In the genomic region with DNA sequence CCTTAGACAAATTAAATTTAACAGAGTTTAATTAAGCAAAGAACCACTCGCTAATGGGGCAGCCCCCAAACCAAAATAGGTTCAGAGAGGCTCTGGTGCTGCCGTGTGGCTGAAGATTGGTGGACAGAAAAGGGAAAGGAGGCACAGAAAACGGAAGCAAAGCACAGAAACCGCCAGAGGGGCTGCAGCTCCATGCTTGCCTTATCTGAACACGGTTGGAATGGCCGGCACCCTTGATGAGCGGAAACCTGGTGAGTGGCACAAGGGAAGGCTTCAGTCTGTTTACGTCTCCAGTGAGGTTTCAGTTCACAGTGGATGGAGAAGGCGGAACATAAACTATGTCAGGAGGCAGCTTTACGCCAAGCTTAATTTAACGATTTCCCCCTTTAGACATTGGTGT, we compare ENCODE assay signal across 22 cellular contexts. TPM values are rescaled to one million over a fixed set of nuclear protein-coding genes. Genes with fewer than 3 reads are reported as not detected.
A peak's percentile ranks its signal among the peaks of the same experiment; 100 is the strongest.
DNase-seq lines count a peak whose midpoint lies in the region; ATAC-seq and TF ChIP-seq lines count a peak whose summit lies in the region.
"Had no signal": no experiment of that assay in that cellular context is flagged by ENCODE, and none has a peak within 500 bp of the region (broad histone marks: within the 10 kb centered on the region; RNA-seq: fewer than 3 reads in every experiment).

No MANE protein-coding gene starts in this region.

- no peak for TF ChIP-seq EP300 in transverse colon (IDR thresholded peaks at IDR 0.05; ENCODE audit: low read depth)

- H3K4me3 Mint-ChIP-seq in natural killer cell treated with Interleukin-12 subunit alpha and Interleukin-12 subunit beta and Interleukin-15 and Interleukin-18, amount 100 ng/mL, for 72 hours = peak overlapping the region; percentile 28
- H3K4me3 Mint-ChIP-seq in natural killer cell (no peak overlapping the region), progenitor cell of endocrine pancreas (ENCODE audit: low read depth) (no peak overlapping the region)
- H3K4me3 Mint-ChIP-seq: activated CD4-positive, alpha-beta T cell treated with anti-CD3 and anti-CD28 coated beads for 36 hours; CD4-positive, alpha-beta T cell had no signal

- in situ Hi-C loops in transverse colon (cut with MboI; ENCODE audit: low pct_ligation_motif_present in 1 of 4, low pct_unique_long_range_greater_than_20kb in 1 of 4, low sequenced_read_pairs in 3 of 4) = no loop called here

- intact Hi-C loops in natural killer cell (cut with micrococcal nuclease) (no loop called here), transverse colon (cut with DNase I; ENCODE audit: low total_unique reads) (loop anchor here (10.0 kb wide), 1 partner anchor 48 kb away; a partner anchor contains a TSS)

- no peak for ATAC-seq in natural killer cell treated with Interleukin-12 subunit alpha and Interleukin-12 subunit beta and Interleukin-15 and Interleukin-18, amount 100 ng/mL, for 72 hours
- ATAC-seq in natural killer cell = no peak
- ATAC-seq in RWPE2 (ENCODE audit: low read depth) = no peak
- ATAC-seq: A549; activated CD4-positive, alpha-beta T cell treated with anti-CD3 and anti-CD28 coated beads for 36 hours; mucosa of descending colon had no signal

- H3K27ac ChIP-seq in RWPE2 (ENCODE audit: poor library complexity, severe bottlenecking) (no peak overlapping the region), transverse colon (no peak overlapping the region)
- H3K27ac ChIP-seq: A549, ovary, upper lobe of left lung had no signal

- H3K9me3 ChIP-seq in RWPE2 (ENCODE audit: severe bottlenecking) (no peaks in the 10 kb centered on the region), mononuclear cell (ENCODE audit: low read depth, low read length) (no peaks in the 10 kb centered on the region), transverse colon (no peaks in the 10 kb centered on the region)
- H3K9me3 ChIP-seq: A549, mucosa of descending colon, ovary, upper lobe of left lung had no signal

- H3K27me3 ChIP-seq in RWPE2 (ENCODE audit: insufficient read depth, poor library complexity, severe bottlenecking) = no peaks in the 10 kb centered on the region
- H3K27me3 ChIP-seq in mononuclear cell (ENCODE audit: insufficient read depth, low read length) = no peaks in the 10 kb centered on the region
- peaks cover 7% of the 10 kb centered on the region for H3K27me3 ChIP-seq in transverse colon
- H3K27me3 ChIP-seq: ovary, upper lobe of left lung had no signal

- no peaks in the 10 kb centered on the region for H3K36me3 Mint-ChIP-seq in natural killer cell treated with Interleukin-12 subunit alpha and Interleukin-12 subunit beta and Interleukin-15 and Interleukin-18, amount 100 ng/mL, for 72 hours
- H3K36me3 Mint-ChIP-seq in natural killer cell (no peaks in the 10 kb centered on the region), progenitor cell of endocrine pancreas (ENCODE audit: insufficient read depth) (no peaks in the 10 kb centered on the region)

- no peak overlapping the region for H3K27ac Mint-ChIP-seq in natural killer cell treated with Interleukin-12 subunit alpha and Interleukin-12 subunit beta and Interleukin-15 and Interleukin-18, amount 100 ng/mL, for 72 hours
- H3K27ac Mint-ChIP-seq in natural killer cell (no peak overlapping the region), progenitor cell of endocrine pancreas (no peak overlapping the region)
- H3K27ac Mint-ChIP-seq: activated CD4-positive, alpha-beta T cell treated with anti-CD3 and anti-CD28 coated beads for 36 hours; CD4-positive, alpha-beta T cell had no signal

- H3K4me3 ChIP-seq in RWPE2 (ENCODE audit: severe bottlenecking) = no peak overlapping the region
- H3K4me3 ChIP-seq in mononuclear cell (ENCODE audit: low read length) = peak overlapping the region; percentile 22
- H3K4me3 ChIP-seq in foreskin fibroblast (ENCODE audit: low read depth in 1 of 2, low read length in 2 of 2) = no peak overlapping the region
- no peak overlapping the region for H3K4me3 ChIP-seq in transverse colon
- H3K4me3 ChIP-seq: A549, mucosa of descending colon, ovary, smooth muscle cell had no signal

- H3K9me3 Mint-ChIP-seq in natural killer cell treated with Interleukin-12 subunit alpha and Interleukin-12 subunit beta and Interleukin-15 and Interleukin-18, amount 100 ng/mL, for 72 hours = peaks cover 3% of the 10 kb centered on the region
- peaks cover 0 to 8% of the 10 kb centered on the region in 2 donors for H3K9me3 Mint-ChIP-seq in natural killer cell
- H3K9me3 Mint-ChIP-seq in progenitor cell of endocrine pancreas (ENCODE audit: low read depth) = peaks cover 5% of the 10 kb centered on the region
- H3K9me3 Mint-ChIP-seq: CD4-positive, alpha-beta T cell had no signal

- peaks cover 15 to 19% of the 10 kb centered on the region in 2 donors for H3K4me1 Mint-ChIP-seq in natural killer cell treated with Interleukin-12 subunit alpha and Interleukin-12 subunit beta and Interleukin-15 and Interleukin-18, amount 100 ng/mL, for 72 hours (ENCODE audit: low read depth in 2 of 2)
- peaks cover 4 to 20% of the 10 kb centered on the region in 2 donors for H3K4me1 Mint-ChIP-seq in natural killer cell
- H3K4me1 Mint-ChIP-seq in progenitor cell of endocrine pancreas (ENCODE audit: low read depth) = peaks cover 13% of the 10 kb centered on the region

- H3K4me1 ChIP-seq in RWPE2 (ENCODE audit: insufficient read depth, poor library complexity, severe bottlenecking) (no peaks in the 10 kb centered on the region), mononuclear cell (ENCODE audit: insufficient read depth, low read length) (peaks cover 16% of the 10 kb centered on the region), transverse colon (no peaks in the 10 kb centered on the region)
- H3K4me1 ChIP-seq: A549, upper lobe of left lung had no signal

- DNase-seq in natural killer cell treated with Interleukin-12 subunit alpha and Interleukin-12 subunit beta and Interleukin-15 and Interleukin-18, amount 100 ng/mL, for 72 hours (ENCODE audit: low spot score) = no peak
- DNase-seq in natural killer cell (no peak), RWPE2 (ENCODE audit: low spot score) (peak; percentile 22), foreskin fibroblast (no peak), NCI-H1417 treated with DMSO at 0.1 percent for 48 hours (lab: John Stamatoyannopoulos, UW) (no peak), transverse colon (no peak), progenitor cell of endocrine pancreas (ENCODE audit: low spot score, unreplicated experiment) (no peak)
- DNase-seq: activated CD4-positive, alpha-beta T cell treated with anti-CD3 and anti-CD28 coated beads for 36 hours; activated CD8-positive, alpha-beta memory T cell treated with anti-CD3 and anti-CD28 coated beads, Interleukin-2, amount 50 U/mL, for 4 hours; activated gamma-delta T cell treated with Interleukin-2 at 50 U/mL for 16 hours; CD4-positive, alpha-beta T cell; cerebellar nuclear complex; DMS79; KG1; mucosa of descending colon; NCI-H1092 treated with DMSO at 0.1 percent for 48 hours; NCI-H69; upper lobe of left lung had no signal

- WGBS in transverse colon (ENCODE audit: low coverage in 1 of 2), 2 donors = 68 to 70% methylated on average over 8 to 11 of the region's 11 CpGs

- no peak for TF ChIP-seq POLR2A in transverse colon (IDR thresholded peaks at IDR 0.05)

- peaks cover 8 to 16% of the 10 kb centered on the region in 2 donors for H3K27me3 Mint-ChIP-seq in natural killer cell treated with Interleukin-12 subunit alpha and Interleukin-12 subunit beta and Interleukin-15 and Interleukin-18, amount 100 ng/mL, for 72 hours
- peaks cover 11 to 23% of the 10 kb centered on the region in 2 donors for H3K27me3 Mint-ChIP-seq in natural killer cell (ENCODE audit: low read depth in 2 of 2)
- H3K27me3 Mint-ChIP-seq in progenitor cell of endocrine pancreas = peaks cover 23% of the 10 kb centered on the region

- TF ChIP-seq CTCF in natural killer cell (IDR thresholded peaks at IDR 0.05) (no peak), RWPE2 (IDR thresholded peaks at IDR 0.05; ENCODE audit: poor library complexity, severe bottlenecking) (no peak), foreskin fibroblast (IDR thresholded peaks at IDR 0.05; ENCODE audit: low read depth, low read length) (no peak), transverse colon (IDR thresholded peaks at IDR 0.05) (no peak), progenitor cell of endocrine pancreas (IDR thresholded peaks at IDR 0.05; ENCODE audit: unreplicated experiment) (no peak)

- H3K36me3 ChIP-seq in RWPE2 (ENCODE audit: low read depth) (no peaks in the 10 kb centered on the region), transverse colon (no peaks in the 10 kb centered on the region)
- H3K36me3 ChIP-seq: ovary, upper lobe of left lung had no signal

RNA-seq across cellular contexts. Expression of a gene that starts 5.2 kb away (rescaled TPM):
- not detected for total RNA-seq in natural killer cell treated with Interleukin-12 subunit alpha and Interleukin-12 subunit beta and Interleukin-15 and Interleukin-18, amount 100 ng/mL, for 72 hours
- total RNA-seq in natural killer cell = under 1 TPM in 2 of 3 donors, not detected in 1; 0.14 to 0.32 TPM
- total RNA-seq in mononuclear cell = not detected
- not detected for total RNA-seq in transverse colon
- total RNA-seq in progenitor cell of endocrine pancreas = not detected in 2 replicates
- total RNA-seq: CD4-positive, alpha-beta T cell; mucosa of descending colon; ovary; smooth muscle cell; upper lobe of left lung had no signal

RNA-seq across cellular contexts. Expression of a gene that starts 22.6 kb away (rescaled TPM):
- total RNA-seq in natural killer cell treated with Interleukin-12 subunit alpha and Interleukin-12 subunit beta and Interleukin-15 and Interleukin-18, amount 100 ng/mL, for 72 hours = under 1 TPM in 1 of 2 donors, not detected in 1; 0.33 TPM
- total RNA-seq in natural killer cell (10 to 100 TPM; 15.8 to 27.9 (median 26.2) TPM), mononuclear cell (5.1 TPM), transverse colon (1 to 10 TPM in 2 of 4 donors, not detected in 2; 1.9 to 3.3 TPM), progenitor cell of endocrine pancreas (0.38 TPM in 1 of 2 replicates, not detected in the other)

RNA-seq across cellular contexts. Expression of a gene that starts 44.0 kb away (rescaled TPM):
- total RNA-seq in natural killer cell treated with Interleukin-12 subunit alpha and Interleukin-12 subunit beta and Interleukin-15 and Interleukin-18, amount 100 ng/mL, for 72 hours = 100 to 1,000 TPM; 240 to 358 TPM
- total RNA-seq in natural killer cell (100 to 1,000 TPM; 487 to 595 (median 536) TPM), mononuclear cell (357 TPM), transverse colon (10 to 100 TPM; 12.3 to 69.6 (median 23.2) TPM), progenitor cell of endocrine pancreas (not detected in 2 replicates)

RNA-seq across cellular contexts. Expression of a gene that starts 50.2 kb away (rescaled TPM):
- total RNA-seq in natural killer cell treated with Interleukin-12 subunit alpha and Interleukin-12 subunit beta and Interleukin-15 and Interleukin-18, amount 100 ng/mL, for 72 hours = 10 to 100 TPM; 81.3 to 89.7 TPM
- total RNA-seq in natural killer cell (10 to 100 TPM; 31.2 to 35.4 (median 32.8) TPM), mononuclear cell (65.4 TPM), transverse colon (100 to 1,000 TPM in 2 of 4 donors, 10 to 100 TPM in 2; 91.7 to 187 (median 127) TPM), progenitor cell of endocrine pancreas (38.1 and 47.2 TPM in 2 replicates)

RNA-seq across cellular contexts. Expression of a gene that starts 58.1 kb away (rescaled TPM):
- total RNA-seq in natural killer cell treated with Interleukin-12 subunit alpha and Interleukin-12 subunit beta and Interleukin-15 and Interleukin-18, amount 100 ng/mL, for 72 hours = 1 to 10 TPM in 1 of 2 donors, not detected in 1; 1.4 TPM
- total RNA-seq in natural killer cell = 1 to 10 TPM; 1.2 to 5.4 (median 3.6) TPM
- 8.6 TPM for total RNA-seq in mononuclear cell
- total RNA-seq in transverse colon = 10 to 100 TPM in 1 of 4 donors, 1 to 10 TPM in 1, not detected in 2; 3.5 to 35.9 TPM
- total RNA-seq in progenitor cell of endocrine pancreas = 0.55 and 0.69 TPM in 2 replicates
- total RNA-seq: activated CD4-positive, alpha-beta T cell treated with anti-CD3 and anti-CD28 coated beads for 36 hours had no signal

Comparison
In these comparisons a context has a peak if more than half of its experiments do, and no peak if none do; other contexts are left out.
1. RNA of a gene that starts 44.0 kb away (total RNA-seq): 487 to 595 TPM in natural killer cell, 240 to 358 TPM in natural killer cell treated with Interleukin-12 subunit alpha and Interleukin-12 subunit beta and Interleukin-15 and Interleukin-18, amount 100 ng/mL, for 72 hours, 357 TPM in mononuclear cell (single experiment) and 12.3 to 69.6 TPM in transverse colon; not detected in progenitor cell of endocrine pancreas; every median in the first group is over 10 times any median in the second.